1 cellular context compared by ENCODE assay signal in the genomic region with DNA sequence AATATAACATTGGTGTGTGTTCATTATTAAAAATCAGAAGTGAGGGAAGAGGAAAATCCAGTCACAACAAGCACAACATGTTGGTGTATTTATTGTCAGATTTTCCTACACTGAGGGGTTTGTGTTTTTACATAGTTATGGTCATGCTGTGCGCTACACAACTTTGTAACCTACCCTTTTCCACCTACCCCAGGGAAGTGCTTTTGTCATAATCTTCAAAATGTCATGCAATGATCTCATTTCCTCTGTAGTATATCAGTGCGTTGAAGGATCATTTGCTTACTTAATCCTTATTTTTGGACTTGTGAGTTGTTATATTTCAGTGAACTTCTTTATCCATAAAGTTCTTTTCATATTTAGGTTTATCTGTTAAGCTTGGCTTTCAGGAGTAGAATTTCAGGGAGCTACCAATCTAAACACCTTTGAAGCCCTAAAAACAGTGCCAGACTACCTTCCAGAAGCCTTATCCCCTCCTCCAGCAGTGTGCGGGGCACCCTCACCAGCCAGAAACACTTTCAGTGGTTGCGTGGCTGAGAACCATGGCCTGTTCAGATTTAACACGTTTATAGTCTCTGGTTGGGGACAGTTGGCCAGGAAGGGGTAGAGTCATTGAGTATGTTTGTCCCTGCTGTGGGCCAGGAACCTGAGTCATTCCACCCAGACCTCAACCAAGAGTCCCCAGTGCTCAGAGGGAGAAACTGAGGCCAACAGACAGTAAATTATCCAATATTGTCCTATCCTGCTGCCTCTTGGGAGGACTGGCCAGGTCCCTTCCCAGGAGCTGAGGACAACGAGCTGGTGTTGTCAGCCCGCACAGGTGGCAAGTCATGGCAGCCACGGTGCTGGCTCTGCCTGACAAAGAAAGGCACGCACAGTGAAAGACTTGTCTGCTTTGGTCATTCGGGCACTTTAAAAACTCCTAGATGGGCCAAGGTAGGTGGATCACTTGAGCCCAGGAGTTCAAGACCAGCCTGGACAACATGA.
TF ChIP-seq lines count a peak whose summit lies in the region.

No MANE protein-coding gene starts in this region.

TF ChIP-seq in GM23338, 12 proteins besides CTCF, POLR2A, EP300 and RAD21:
- TF ChIP-seq JUNB (IDR thresholded peaks at IDR 0.05; ENCODE audit: unreplicated experiment) (no peak), STAT1 (IDR thresholded peaks at IDR 0.05; ENCODE audit: unreplicated experiment) (no peak), NANOG (IDR thresholded peaks at IDR 0.05; ENCODE audit: borderline replicate concordance) (no peak)
- TF ChIP-seq, protein P1, sequence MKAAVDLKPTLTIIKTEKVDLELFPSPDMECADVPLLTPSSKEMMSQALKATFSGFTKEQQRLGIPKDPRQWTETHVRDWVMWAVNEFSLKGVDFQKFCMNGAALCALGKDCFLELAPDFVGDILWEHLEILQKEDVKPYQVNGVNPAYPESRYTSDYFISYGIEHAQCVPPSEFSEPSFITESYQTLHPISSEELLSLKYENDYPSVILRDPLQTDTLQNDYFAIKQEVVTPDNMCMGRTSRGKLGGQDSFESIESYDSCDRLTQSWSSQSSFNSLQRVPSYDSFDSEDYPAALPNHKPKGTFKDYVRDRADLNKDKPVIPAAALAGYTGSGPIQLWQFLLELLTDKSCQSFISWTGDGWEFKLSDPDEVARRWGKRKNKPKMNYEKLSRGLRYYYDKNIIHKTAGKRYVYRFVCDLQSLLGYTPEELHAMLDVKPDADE (IDR thresholded peaks at IDR 0.05): no peak
- TF ChIP-seq, protein P2, sequence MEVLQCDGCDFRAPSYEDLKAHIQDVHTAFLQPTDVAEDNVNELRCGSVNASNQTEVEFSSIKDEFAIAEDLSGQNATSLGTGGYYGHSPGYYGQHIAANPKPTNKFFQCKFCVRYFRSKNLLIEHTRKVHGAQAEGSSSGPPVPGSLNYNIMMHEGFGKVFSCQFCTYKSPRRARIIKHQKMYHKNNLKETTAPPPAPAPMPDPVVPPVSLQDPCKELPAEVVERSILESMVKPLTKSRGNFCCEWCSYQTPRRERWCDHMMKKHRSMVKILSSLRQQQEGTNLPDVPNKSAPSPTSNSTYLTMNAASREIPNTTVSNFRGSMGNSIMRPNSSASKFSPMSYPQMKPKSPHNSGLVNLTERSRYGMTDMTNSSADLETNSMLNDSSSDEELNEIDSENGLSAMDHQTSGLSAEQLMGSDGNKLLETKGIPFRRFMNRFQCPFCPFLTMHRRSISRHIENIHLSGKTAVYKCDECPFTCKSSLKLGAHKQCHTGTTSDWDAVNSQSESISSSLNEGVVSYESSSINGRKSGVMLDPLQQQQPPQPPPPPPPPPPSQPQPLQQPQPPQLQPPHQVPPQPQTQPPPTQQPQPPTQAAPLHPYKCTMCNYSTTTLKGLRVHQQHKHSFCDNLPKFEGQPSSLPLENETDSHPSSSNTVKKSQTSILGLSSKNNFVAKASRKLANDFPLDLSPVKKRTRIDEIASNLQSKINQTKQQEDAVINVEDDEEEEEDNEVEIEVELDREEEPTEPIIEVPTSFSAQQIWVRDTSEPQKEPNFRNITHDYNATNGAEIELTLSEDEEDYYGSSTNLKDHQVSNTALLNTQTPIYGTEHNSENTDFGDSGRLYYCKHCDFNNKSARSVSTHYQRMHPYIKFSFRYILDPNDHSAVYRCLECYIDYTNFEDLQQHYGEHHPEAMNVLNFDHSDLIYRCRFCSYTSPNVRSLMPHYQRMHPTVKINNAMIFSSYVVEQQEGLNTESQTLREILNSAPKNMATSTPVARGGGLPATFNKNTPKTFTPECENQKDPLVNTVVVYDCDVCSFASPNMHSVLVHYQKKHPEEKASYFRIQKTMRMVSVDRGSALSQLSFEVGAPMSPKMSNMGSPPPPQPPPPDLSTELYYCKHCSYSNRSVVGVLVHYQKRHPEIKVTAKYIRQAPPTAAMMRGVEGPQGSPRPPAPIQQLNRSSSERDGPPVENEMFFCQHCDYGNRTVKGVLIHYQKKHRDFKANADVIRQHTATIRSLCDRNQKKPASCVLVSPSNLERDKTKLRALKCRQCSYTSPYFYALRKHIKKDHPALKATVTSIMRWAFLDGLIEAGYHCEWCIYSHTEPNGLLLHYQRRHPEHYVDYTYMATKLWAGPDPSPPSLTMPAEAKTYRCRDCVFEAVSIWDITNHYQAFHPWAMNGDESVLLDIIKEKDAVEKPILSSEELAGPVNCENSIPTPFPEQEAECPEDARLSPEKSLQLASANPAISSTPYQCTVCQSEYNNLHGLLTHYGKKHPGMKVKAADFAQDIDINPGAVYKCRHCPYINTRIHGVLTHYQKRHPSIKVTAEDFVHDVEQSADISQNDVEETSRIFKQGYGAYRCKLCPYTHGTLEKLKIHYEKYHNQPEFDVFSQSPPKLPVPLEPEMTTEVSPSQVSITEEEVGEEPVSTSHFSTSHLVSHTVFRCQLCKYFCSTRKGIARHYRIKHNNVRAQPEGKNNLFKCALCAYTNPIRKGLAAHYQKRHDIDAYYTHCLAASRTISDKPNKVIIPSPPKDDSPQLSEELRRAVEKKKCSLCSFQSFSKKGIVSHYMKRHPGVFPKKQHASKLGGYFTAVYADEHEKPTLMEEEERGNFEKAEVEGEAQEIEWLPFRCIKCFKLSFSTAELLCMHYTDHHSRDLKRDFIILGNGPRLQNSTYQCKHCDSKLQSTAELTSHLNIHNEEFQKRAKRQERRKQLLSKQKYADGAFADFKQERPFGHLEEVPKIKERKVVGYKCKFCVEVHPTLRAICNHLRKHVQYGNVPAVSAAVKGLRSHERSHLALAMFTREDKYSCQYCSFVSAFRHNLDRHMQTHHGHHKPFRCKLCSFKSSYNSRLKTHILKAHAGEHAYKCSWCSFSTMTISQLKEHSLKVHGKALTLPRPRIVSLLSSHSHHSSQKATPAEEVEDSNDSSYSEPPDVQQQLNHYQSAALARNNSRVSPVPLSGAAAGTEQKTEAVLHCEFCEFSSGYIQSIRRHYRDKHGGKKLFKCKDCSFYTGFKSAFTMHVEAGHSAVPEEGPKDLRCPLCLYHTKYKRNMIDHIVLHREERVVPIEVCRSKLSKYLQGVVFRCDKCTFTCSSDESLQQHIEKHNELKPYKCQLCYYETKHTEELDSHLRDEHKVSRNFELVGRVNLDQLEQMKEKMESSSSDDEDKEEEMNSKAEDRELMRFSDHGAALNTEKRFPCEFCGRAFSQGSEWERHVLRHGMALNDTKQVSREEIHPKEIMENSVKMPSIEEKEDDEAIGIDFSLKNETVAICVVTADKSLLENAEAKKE (CRISPR knock-in tag; IDR thresholded peaks at IDR 0.05): no peak
TF ChIP-seq in GM23338: peak in this region for 0.
